6 cellular contexts compared by ENCODE assay signal in the genomic region with DNA sequence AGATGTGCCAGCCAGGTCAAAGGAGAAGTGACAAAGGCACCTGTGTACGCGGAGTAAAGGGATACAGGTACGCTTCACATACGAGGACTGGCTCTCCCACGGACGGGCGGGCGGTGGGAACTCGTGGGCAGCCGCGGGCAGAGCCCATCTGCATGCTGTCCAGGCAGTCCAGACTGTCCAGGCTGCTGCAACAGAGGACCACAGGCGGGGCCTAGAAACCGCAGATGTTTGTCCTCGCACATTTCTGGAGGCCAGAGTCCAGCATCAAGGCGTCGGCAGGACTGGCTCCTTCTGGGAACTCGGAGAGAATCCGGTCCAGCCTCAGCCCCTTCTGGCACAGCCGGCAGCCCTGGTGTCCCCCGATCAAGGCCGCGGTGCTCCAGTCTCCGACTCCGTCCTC.
DNase-seq lines count a peak whose midpoint lies in the region; ATAC-seq and TF ChIP-seq lines count a peak whose summit lies in the region.
"Not testable (repeated sequence)": the region's sequence is repeated elsewhere in the genome, so short reads cannot be mapped to it uniquely, and the experiment has no call there.

No MANE protein-coding gene starts in this region.

- intact Hi-C loops in PC-3 (cut with micrococcal nuclease); body of pancreas (cut with DNase I); heart left ventricle (cut with DNase I); left colon (cut with DNase I, micrococcal nuclease); mucosa of descending colon (cut with DNase I, micrococcal nuclease): not testable (repeated sequence)

- H3K9me3 ChIP-seq in PC-3 (ENCODE audit: low read length); body of pancreas; heart left ventricle; mucosa of descending colon; upper lobe of left lung: not testable (repeated sequence)

- not testable (repeated sequence) for H3K4me1 ChIP-seq in PC-3 (ENCODE audit: insufficient read depth, low read length); body of pancreas; heart left ventricle; mucosa of descending colon (ENCODE audit: low read depth); upper lobe of left lung

- not testable (repeated sequence) for H3K27me3 ChIP-seq in PC-3 (ENCODE audit: low read length); body of pancreas; heart left ventricle; upper lobe of left lung

- DNase-seq in PC-3, body of pancreas, heart left ventricle, left colon, mucosa of descending colon, upper lobe of left lung: not testable (repeated sequence)

- not testable (repeated sequence) for H3F3A ChIP-seq in PC-3 (ENCODE audit: low read length, unreplicated experiment)

- not testable (repeated sequence) for H3K27ac ChIP-seq in PC-3 (ENCODE audit: low read length); body of pancreas; heart left ventricle; upper lobe of left lung

- H3K79me2 ChIP-seq in PC-3 (ENCODE audit: low read length): not testable (repeated sequence)

- not testable (repeated sequence) for H3K9me2 ChIP-seq in PC-3 (replicated peaks; ENCODE audit: low read length)

- H2AFZ ChIP-seq in PC-3 (ENCODE audit: low read length): not testable (repeated sequence)

- H3K36me3 ChIP-seq in PC-3 (ENCODE audit: low read depth, low read length); body of pancreas (replicated peaks in 1 of 2; ENCODE audit: insufficient read depth in 1 of 2, low read depth in 2 of 2); heart left ventricle; mucosa of descending colon (ENCODE audit: low read depth); upper lobe of left lung: not testable (repeated sequence)

- not testable (repeated sequence) for TF ChIP-seq POLR2A in body of pancreas (IDR thresholded peaks at IDR 0.05); heart left ventricle (IDR thresholded peaks at IDR 0.05); upper lobe of left lung (IDR thresholded peaks at IDR 0.05)

- TF ChIP-seq EP300 in upper lobe of left lung (IDR thresholded peaks at IDR 0.05): not testable (repeated sequence)

- not testable (repeated sequence) for H3K9ac ChIP-seq in PC-3 (ENCODE audit: low read length)

- POLR2A ChIA-PET in PC-3 (lab: Charles Lee; ENCODE audit: unreplicated experiment): not testable (repeated sequence)

- H4K20me1 ChIP-seq in PC-3 (ENCODE audit: low read length): not testable (repeated sequence)

- CTCF ChIA-PET in PC-3 (lab: Charles Lee): not testable (repeated sequence)

- TSS peak; percentile 73 for BruUV-seq in PC-3 (replicated peaks; lab: Mats Ljungman, UMichigan)

- not testable (repeated sequence) for TF ChIP-seq CTCF in PC-3 (conservative IDR thresholded peaks at IDR 0.05; ENCODE audit: low read depth, low read length); body of pancreas (IDR thresholded peaks at IDR 0.05); heart left ventricle (IDR thresholded peaks at IDR 0.05); mucosa of descending colon (IDR thresholded peaks at IDR 0.05); upper lobe of left lung (IDR thresholded peaks at IDR 0.05)

- H3K4me3 ChIP-seq in PC-3 (ENCODE audit: low read length); body of pancreas; heart left ventricle; mucosa of descending colon; upper lobe of left lung: not testable (repeated sequence)

- ATAC-seq in PC-3 (peak; percentile 37), body of pancreas (peak; percentile 18), heart left ventricle (peak in 3 of 4 donors; percentile 47 to 53 (median 47)), left colon (peak; percentile 70), mucosa of descending colon (peak; percentile 60), upper lobe of left lung (ENCODE audit: low FRiP score in 2 of 2) (peak; percentile 28 to 59)

- not testable (repeated sequence) for H3K4me2 ChIP-seq in PC-3 (ENCODE audit: low read length)

- WGBS in body of pancreas, 2 donors: no CpG with 5 or more reads among the region's 24 CpGs
- no CpG with 5 or more reads among the region's 24 CpGs for WGBS in heart left ventricle, 4 donors
- WGBS in upper lobe of left lung, 2 donors: no CpG with 5 or more reads among the region's 24 CpGs

Comparison
In these comparisons a context has a peak if more than half of its experiments do, and no peak if none do; other contexts are left out.
1. ATAC-seq: peak in every context shown above with its lines; median percentile 70 in left colon; 60 in mucosa of descending colon; 47 in heart left ventricle; 44 in upper lobe of left lung; 37 in PC-3; 18 in body of pancreas.